8 cellular contexts compared by ENCODE assay signal in the genomic region with DNA sequence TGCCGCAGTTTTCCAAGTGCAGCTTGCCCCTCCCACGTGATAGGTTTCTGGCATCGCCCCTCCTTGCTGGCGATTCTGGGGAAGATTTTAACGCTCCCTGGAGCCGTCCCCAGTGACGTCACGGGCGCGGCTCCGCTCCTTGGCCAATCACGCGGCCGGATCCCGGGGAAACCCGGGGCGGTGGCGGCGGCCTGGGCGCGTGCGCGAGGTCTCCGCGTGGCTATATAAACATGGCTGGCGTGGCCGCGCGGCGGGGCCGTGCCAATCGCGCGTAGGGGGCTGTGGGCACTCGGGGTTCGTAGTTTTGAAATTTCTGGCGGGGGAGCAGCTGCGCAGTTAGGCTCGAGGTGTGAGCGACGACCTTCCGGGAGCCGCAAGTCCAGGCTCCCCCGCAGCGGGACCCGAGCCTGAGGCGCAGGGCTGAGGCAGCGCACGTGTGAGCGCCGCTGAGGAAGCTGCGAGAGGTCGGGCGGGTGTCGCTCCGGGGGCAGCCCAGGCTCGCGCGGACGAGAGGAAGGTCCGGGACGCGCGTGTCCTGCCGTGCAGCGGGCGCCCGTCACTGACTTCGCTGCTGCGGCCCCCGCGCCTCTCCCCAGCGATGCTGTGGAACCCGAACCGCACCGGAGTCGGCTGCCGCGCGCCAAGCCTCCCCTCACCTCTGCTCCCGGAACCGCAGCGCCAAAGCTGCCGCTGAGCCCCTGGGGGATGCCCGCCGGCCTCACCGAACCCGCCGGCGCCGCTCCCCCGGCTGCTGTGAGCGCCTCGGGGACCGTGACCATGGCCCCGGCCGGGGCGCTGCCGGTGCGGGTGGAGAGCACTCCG. TPM values are rescaled to one million over a fixed set of nuclear protein-coding genes. Genes with fewer than 3 reads are reported as not detected.
DNase-seq lines count a peak whose midpoint lies in the region; ATAC-seq, FAIRE-seq and TF ChIP-seq lines count a peak whose summit lies in the region.

A gene with protein sequence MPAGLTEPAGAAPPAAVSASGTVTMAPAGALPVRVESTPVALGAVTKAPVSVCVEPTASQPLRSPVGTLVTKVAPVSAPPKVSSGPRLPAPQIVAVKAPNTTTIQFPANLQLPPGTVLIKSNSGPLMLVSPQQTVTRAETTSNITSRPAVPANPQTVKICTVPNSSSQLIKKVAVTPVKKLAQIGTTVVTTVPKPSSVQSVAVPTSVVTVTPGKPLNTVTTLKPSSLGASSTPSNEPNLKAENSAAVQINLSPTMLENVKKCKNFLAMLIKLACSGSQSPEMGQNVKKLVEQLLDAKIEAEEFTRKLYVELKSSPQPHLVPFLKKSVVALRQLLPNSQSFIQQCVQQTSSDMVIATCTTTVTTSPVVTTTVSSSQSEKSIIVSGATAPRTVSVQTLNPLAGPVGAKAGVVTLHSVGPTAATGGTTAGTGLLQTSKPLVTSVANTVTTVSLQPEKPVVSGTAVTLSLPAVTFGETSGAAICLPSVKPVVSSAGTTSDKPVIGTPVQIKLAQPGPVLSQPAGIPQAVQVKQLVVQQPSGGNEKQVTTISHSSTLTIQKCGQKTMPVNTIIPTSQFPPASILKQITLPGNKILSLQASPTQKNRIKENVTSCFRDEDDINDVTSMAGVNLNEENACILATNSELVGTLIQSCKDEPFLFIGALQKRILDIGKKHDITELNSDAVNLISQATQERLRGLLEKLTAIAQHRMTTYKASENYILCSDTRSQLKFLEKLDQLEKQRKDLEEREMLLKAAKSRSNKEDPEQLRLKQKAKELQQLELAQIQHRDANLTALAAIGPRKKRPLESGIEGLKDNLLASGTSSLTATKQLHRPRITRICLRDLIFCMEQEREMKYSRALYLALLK (plus strand): TSS at position 217 of the 822 bp plus-strand sequence. CDS start 489 bp downstream, at position 706.

- TF ChIP-seq POLR2A in H1 (IDR thresholded peaks at IDR 0.05; ENCODE audit: control extremely low read depth in 1 of 2, low read depth in 2 of 2, low read length in 2 of 2) = peak; percentile 64 to 86

- H3K36me3 ChIP-seq in H1 (ENCODE audit: control insufficient read depth in 2 of 4, insufficient read depth in 4 of 4, low read length in 3 of 4) (no peaks in the 10 kb centered on the region), mesenchymal stem cell (ENCODE audit: control insufficient read depth in 1 of 2, insufficient read depth in 2 of 2, low read depth in 1 of 2, low read length in 2 of 2) (no peaks in the 10 kb centered on the region)

- H4K20me1 ChIP-seq in H1 (replicated peaks in 1 of 2; ENCODE audit: control insufficient read depth in 1 of 2, insufficient read depth in 2 of 2, low read length in 2 of 2) = no peaks in the 10 kb centered on the region

- H3K27me3 ChIP-seq in H1 (replicated peaks in 1 of 4; ENCODE audit: control insufficient read depth in 3 of 4, extremely low read depth in 1 of 4, insufficient read depth in 3 of 4, low read length in 3 of 4) (no peaks in the 10 kb centered on the region), mesenchymal stem cell (ENCODE audit: control insufficient read depth in 1 of 2, insufficient read depth in 1 of 2, low read length in 2 of 2) (no peaks in the 10 kb centered on the region)

- no peak for TF ChIP-seq EP300 in H1 (IDR thresholded peaks at IDR 0.05; ENCODE audit: borderline replicate concordance in 1 of 2, low read depth in 2 of 2, low read length in 2 of 2)

- H3K9me3 ChIP-seq in H1 (ENCODE audit: insufficient read depth in 2 of 2, low read depth in 1 of 2, low read length in 1 of 2) (0 out of 4 replicates have a peak, but pooled peaks cover 0 to under 1% of the 10 kb centered on the region in 2 experiments), mesenchymal stem cell (ENCODE audit: control insufficient read depth, low read length) (no peaks in the 10 kb centered on the region)

- TF ChIP-seq CTCF in H1 (IDR thresholded peaks at IDR 0.05; ENCODE audit: control extremely low read depth in 1 of 3, insufficient read depth in 1 of 3, low read depth in 1 of 3, low read length in 3 of 3) = no peak

- peak within 1 kb of the TSS; percentile 63 for H3K18ac ChIP-seq in H1 (ENCODE audit: extremely low read depth, low read length)
- H3K18ac ChIP-seq in mesenchymal stem cell (ENCODE audit: low read depth in 1 of 2, low read length in 2 of 2) = peak within 1 kb of the TSS; percentile 46 to 60

- peak within 1 kb of the TSS; percentile 26 for H4K5ac ChIP-seq in H1 (ENCODE audit: insufficient read length, low read depth, low read length)

- H3K9ac ChIP-seq in H1 (replicated peaks in 1 of 4; ENCODE audit: extremely low read depth in 1 of 4, low read depth in 3 of 4, low read length in 3 of 4) = peak within 1 kb of the TSS; percentile 51 to 95 (median 80)
- peak within 1 kb of the TSS; percentile 96 for H3K9ac ChIP-seq in mesenchymal stem cell (ENCODE audit: low read length)

- no peak within 1 kb of the TSS for H2BK15ac ChIP-seq in H1 (ENCODE audit: low read length)
- H2BK15ac ChIP-seq in mesenchymal stem cell (ENCODE audit: low read depth, poor library complexity, severe bottlenecking) = peak within 1 kb of the TSS; percentile 5

- H3K4me1 ChIP-seq in H1 (replicated peaks in 1 of 4; ENCODE audit: control insufficient read depth in 3 of 4, insufficient read depth in 4 of 4, low read length in 3 of 4) (peaks cover 0 to 12% (median 7%) of the 10 kb centered on the region in 4 experiments; a peak in 4 of 7 replicates), mesenchymal stem cell (ENCODE audit: control insufficient read depth, insufficient read depth, low read depth, low read length) (peaks cover 5% of the 10 kb centered on the region)

- H3K23ac ChIP-seq in H1 (ENCODE audit: insufficient read length) (no peak within 1 kb of the TSS), mesenchymal stem cell (ENCODE audit: low read length in 2 of 2) (peak within 1 kb of the TSS in 1 of 2 experiments; percentile 85)

- peak within 1 kb of the TSS; percentile 84; the same call in 1 of the 2 replicates for H2BK5ac ChIP-seq in H1 (ENCODE audit: low read depth, low read length)
- no peak within 1 kb of the TSS for H2BK5ac ChIP-seq in mesenchymal stem cell (ENCODE audit: low read depth, low read length, poor library complexity, severe bottlenecking)

- H3K14ac ChIP-seq in H1 (ENCODE audit: insufficient read length) = no peak within 1 kb of the TSS
- peak within 1 kb of the TSS in 1 of 2 experiments; percentile 53 for H3K14ac ChIP-seq in mesenchymal stem cell (ENCODE audit: low read length in 2 of 2)

- H2BK12ac ChIP-seq in H1 (ENCODE audit: low read depth, low read length) (peak within 1 kb of the TSS; percentile 12; the same call in 1 of the 2 replicates), mesenchymal stem cell (ENCODE audit: low read length in 2 of 2) (peak within 1 kb of the TSS in 1 of 2 experiments; percentile 10)

- peaks cover 8 to 46% of the 10 kb centered on the region in 2 experiments; a peak in 3 of 4 replicates for H3K79me2 ChIP-seq in H1 (ENCODE audit: control insufficient read depth in 1 of 2, insufficient read depth in 2 of 2, low read length in 2 of 2)

- 1% methylated on average over 72 of the region's 101 CpGs; no CpG with 5 or more reads in 1 of the 2 experiments for WGBS in H1 (ENCODE audit: extremely low coverage in 1 of 2, insufficient coverage in 1 of 2, insufficient read length in 1 of 2, insufficient replicate concordance in 2 of 2, low coverage in 1 of 2, low lambda C conversion rate in 2 of 2, missing lambda C conversion rate in 1 of 2), 2 experiments
- under 1% methylated on average over 78 of the region's 101 CpGs for WGBS in mesenchymal stem cell

- TF ChIP-seq RAD21 in H1 (IDR thresholded peaks at IDR 0.05 in 1 of 2, conservative IDR thresholded peaks at IDR 0.05 in 1 of 2; ENCODE audit: low read depth in 2 of 2, low read length in 2 of 2) = no peak

- H3K4me3 ChIP-seq in H1 (ENCODE audit: extremely low read depth in 1 of 4, insufficient read depth in 2 of 4, low read depth in 3 of 4, low read length in 4 of 4) (peak within 1 kb of the TSS; percentile 64 to 92 (median 88)), mesenchymal stem cell (ENCODE audit: insufficient read depth in 1 of 2, low read depth in 1 of 2, low read length in 2 of 2) (peak within 1 kb of the TSS; percentile 91 to 96)

- CTCF ChIA-PET in H1 (lab: Charles Lee; ENCODE audit: partially characterized antibody) = no interaction called here

- H3K4ac ChIP-seq in H1 (replicated peaks; ENCODE audit: insufficient read length, low read depth, low read length) (no peak within 1 kb of the TSS), mesenchymal stem cell (ENCODE audit: low read depth in 1 of 2, low read length in 2 of 2) (peak within 1 kb of the TSS in 1 of 2 experiments; percentile 14)

- no peak within 1 kb of the TSS for H2AK5ac ChIP-seq in H1 (ENCODE audit: low read depth, low read length)
- no peak within 1 kb of the TSS for H2AK5ac ChIP-seq in mesenchymal stem cell (ENCODE audit: low read length, severe bottlenecking)

- H4K91ac ChIP-seq in H1 (replicated peaks; ENCODE audit: insufficient read length, low read length) (peak within 1 kb of the TSS; percentile 14), mesenchymal stem cell (ENCODE audit: low read length) (no peak within 1 kb of the TSS)

- H3K27ac ChIP-seq in H1 (ENCODE audit: low read depth, low read length) (peak within 1 kb of the TSS; percentile 60), mesenchymal stem cell (ENCODE audit: low read length, poor library complexity, severe bottlenecking) (no peak within 1 kb of the TSS)

- H2BK120ac ChIP-seq in H1 (replicated peaks; ENCODE audit: low read depth, low read length) (no peak within 1 kb of the TSS), mesenchymal stem cell (ENCODE audit: low read depth, low read length) (no peak within 1 kb of the TSS)

- peak within 1 kb of the TSS; percentile 46 for H3K56ac ChIP-seq in H1 (replicated peaks; ENCODE audit: insufficient read length, low read depth, low read length)

- H3K4me2 ChIP-seq in H1 (ENCODE audit: insufficient read depth in 1 of 2, low read depth in 2 of 2, low read length in 2 of 2) (peak within 1 kb of the TSS; percentile 70 to 91), mesenchymal stem cell (ENCODE audit: low read length, poor library complexity, severe bottlenecking) (peak within 1 kb of the TSS; percentile 100)

- peak; percentile 80 for FAIRE-seq in H1 (lab: Jason Lieb, UNC)

- DNase-seq in COLO829 (ENCODE audit: low spot score) (peak; percentile 82), HS-27A (ENCODE audit: low read depth) (peak; percentile 76), NOMO-1 treated with DMSO at 0.1 percent for 48 hours (lab: John Stamatoyannopoulos, UW; ENCODE audit: unreplicated experiment) (peak; percentile 74), H1 (ENCODE audit: low read depth in 1 of 2, low spot score in 2 of 2) (peak; percentile 73 to 97), mesenchymal stem cell (peak; percentile 88)
- DNase-seq in activated CD8-positive, alpha-beta memory T cell treated with anti-CD3 and anti-CD28 coated beads for 4 hours (ENCODE audit: low read depth in 2 of 2) = peak; percentile 88
- peak; percentile 86 for DNase-seq in stimulated activated CD8-positive, alpha-beta memory T cell treated with anti-CD3 and anti-CD28 coated beads, Interleukin-12 subunit alpha, Interleukin-12 subunit beta, amount 100 ng/mL, for 24 hours (ENCODE audit: extremely low read depth)

- peak; percentile 80 for ATAC-seq in GM19468 (IDR thresholded peaks at IDR 0.05; ENCODE audit: extremely low read depth, unreplicated experiment)

- POLR2A ChIA-PET in H1 (lab: Charles Lee; ENCODE audit: partially characterized antibody) = interaction anchor here (0.6 to 2.0 kb wide), 7 partner anchors 9 to 135 kb away, joined by 3 to 5 read pairs (median 3); no protein-coding TSS in a partner anchor

- H3K23me2 ChIP-seq in H1 (ENCODE audit: low read depth, low read length) = peaks cover 2% of the 10 kb centered on the region; the same call in 1 of the 2 replicates

- peak within 1 kb of the TSS; percentile 93 for H4K8ac ChIP-seq in H1 (ENCODE audit: extremely low read depth, insufficient read depth, low read length)
- peak within 1 kb of the TSS; percentile 3 for H4K8ac ChIP-seq in mesenchymal stem cell (ENCODE audit: low read length)

- H3K79me1 ChIP-seq in H1 (ENCODE audit: low read depth, low read length) (no peaks in the 10 kb centered on the region; the same call in 1 of the 2 replicates), mesenchymal stem cell (replicated peaks; ENCODE audit: low read length, poor library complexity, severe bottlenecking) (peaks cover 7% of the 10 kb centered on the region)

- H2BK20ac ChIP-seq in H1 (ENCODE audit: low read length) = no peak within 1 kb of the TSS

- H2AFZ ChIP-seq in H1 (ENCODE audit: low read length) (no peak within 1 kb of the TSS; the same call in 1 of the 2 replicates), mesenchymal stem cell (ENCODE audit: low read depth, low read length) (peak within 1 kb of the TSS; percentile 95)

RNA-seq across cellular contexts. Expression of the gene that starts here (rescaled TPM):
- 19.8 TPM in 2 replicates for total RNA-seq in H1 (2021; fragmentation: NEBNext Ultra II Directional; extraction: Animal tissue kit (Norgen Biotek cat#: 25700))
- polyA plus RNA-seq in H1 (2011; rRNA removed) = 6.9 and 9.3 TPM in 2 replicates
- polyA plus RNA-seq in H1 (2011; cell fraction: cytosol; rRNA removed) = 10.8 TPM
- 11.1 TPM for polyA plus RNA-seq in H1 (2011; cell fraction: nucleus; rRNA removed)
- 8.4 to 12.7 TPM (median 11.5 TPM) in 4 replicates for polyA plus RNA-seq in H1 (2012, experiment 1 of 2)
- 0.76 TPM for polyA plus RNA-seq in H1 (2012, experiment 2 of 2)
- 10.9 TPM for polyA plus RNA-seq in H1 (2013, experiment 1 of 2)
- polyA plus RNA-seq in H1 (2013, experiment 2 of 2) = 10.4 TPM
- polyA minus RNA-seq in H1 (2011; rRNA and poly(A)+ RNA removed) = 24.6 and 34.1 TPM in 2 replicates
- polyA minus RNA-seq in H1 (2011; cell fraction: cytosol; rRNA and poly(A)+ RNA removed) = 15.4 TPM
- 61.2 TPM for polyA minus RNA-seq in H1 (2011; cell fraction: nucleus; rRNA and poly(A)+ RNA removed)
- 0.32 TPM for polyA plus RNA-seq in mesenchymal stem cell (2013, experiment 1 of 2)
- polyA plus RNA-seq in mesenchymal stem cell (2013, experiment 2 of 2) = 0.38 TPM
